In genomic region chr18:24176727-24177416, GRCh38 we compare ENCODE assay signal across 9 cellular contexts. TPM values are rescaled to one million over a fixed set of nuclear protein-coding genes. Genes with fewer than 3 reads are reported as not detected.
A peak's percentile ranks its signal among the peaks of the same experiment; 100 is the strongest.
DNase-seq lines count a peak whose midpoint lies in the region; ATAC-seq, FAIRE-seq and TF ChIP-seq lines count a peak whose summit lies in the region.
"Had no signal": no experiment of that assay in that cellular context is flagged by ENCODE, and none has a peak within 500 bp of the region (broad histone marks: within the 10 kb centered on the region; RNA-seq: fewer than 3 reads in every experiment).

No MANE protein-coding gene starts in this region.

- CTCF ChIA-PET in HepG2 (lab: Yijun Ruan, JAX; ENCODE audit: low intra/inter-chr PET ratio, low total read pairs): interaction anchor here (1.7 kb wide), 1 partner anchor 312 kb away, joined by 10 read pairs; no protein-coding TSS in a partner anchor

- ATAC-seq in GM21717 (IDR thresholded peaks at IDR 0.05; ENCODE audit: unreplicated experiment) (peak; percentile 82), HepG2 (peak; percentile 78)

- no peak for TF ChIP-seq POLR2A in HepG2 (IDR thresholded peaks at IDR 0.05; ENCODE audit: insufficient read depth in 1 of 2, low read depth in 2 of 2, low read length in 2 of 2)

- no peaks in the 10 kb centered on the region for H4K20me1 ChIP-seq in HepG2 (ENCODE audit: insufficient read depth, low read length)

- peak; percentile 14 for DNase-seq in NCI-H2196 (lab: John Stamatoyannopoulos, UW; ENCODE audit: unreplicated experiment)
- DNase-seq in NCI-H2196 treated with DMSO at 0.1 percent for 48 hours (lab: John Stamatoyannopoulos, UW; ENCODE audit: unreplicated experiment): no peak
- DNase-seq in SW480 (ENCODE audit: low spot score): peak; percentile 28
- peak; percentile 69 to 70 for DNase-seq in cardiac fibroblast (ENCODE audit: low read depth in 2 of 2)
- DNase-seq in HepG2 (ENCODE audit: low spot score): peak; percentile 37
- peak; percentile 19 for DNase-seq in stimulated activated CD8-positive, alpha-beta memory T cell treated with anti-CD3 and anti-CD28 coated beads, Interleukin-4, amount 100 ng/mL, for 24 hours (ENCODE audit: low read depth)
- DNase-seq: natural killer cell had no signal

- TF ChIP-seq RAD21 in Ishikawa (IDR thresholded peaks at IDR 0.05; ENCODE audit: low read depth) (peak; percentile 70), HepG2 (CRISPR knock-in tag; IDR thresholded peaks at IDR 0.05) (peak; percentile 30; the same call in 1 of the 2 replicates)

- H3K4me1 ChIP-seq in HepG2 (ENCODE audit: insufficient read depth, low read length): no peaks in the 10 kb centered on the region

- 52% methylated on average over 7 of the region's 7 CpGs for WGBS in HepG2 (ENCODE audit: low lambda C conversion rate)

- in situ Hi-C loops in HepG2 (cut with HindIII; ENCODE audit: extremely low pct_ligation_motif_present, low pct_unique_long_range_greater_than_20kb): loop anchor here (5.0 kb wide), 1 partner anchor 310 kb away; no protein-coding TSS in a partner anchor

- no peak overlapping the region for H3K4me3 ChIP-seq in cardiac fibroblast (replicated peaks in 1 of 2; ENCODE audit: low read depth in 2 of 2, low read length in 2 of 2)
- H3K4me3 ChIP-seq in HepG2 (replicated peaks in 1 of 3; ENCODE audit: insufficient read depth in 1 of 3, low read depth in 2 of 3, low read length in 3 of 3): no peak overlapping the region

- no peak overlapping the region for H3K4me2 ChIP-seq in HepG2 (ENCODE audit: low read depth, low read length)

- H3K9ac ChIP-seq in HepG2 (ENCODE audit: insufficient read depth, low read depth, low read length): no peak overlapping the region

- intact Hi-C loops in HepG2 (cut with micrococcal nuclease; ENCODE audit: unreplicated experiment): loop anchor here (2.0 to 10.0 kb wide), 3 partner anchors 98 to 312 kb away; no protein-coding TSS in a partner anchor

- POLR2A ChIA-PET in HepG2 (lab: Yijun Ruan, JAX): no interaction called here

- H3K27me3 ChIP-seq in HepG2 (ENCODE audit: control insufficient read depth in 1 of 2, insufficient read depth in 2 of 2, low read length in 2 of 2): peaks cover 1 to 4% of the 10 kb centered on the region in 2 experiments; a peak in 2 of 5 replicates

- H3K9me3 ChIP-seq in HepG2 (ENCODE audit: low read length): no peaks in the 10 kb centered on the region

- no peaks in the 10 kb centered on the region for H3K79me2 ChIP-seq in HepG2 (ENCODE audit: insufficient read depth, low read length)

- TF ChIP-seq CTCF in cardiac fibroblast (IDR thresholded peaks at IDR 0.05; ENCODE audit: low read depth, low read length) (peak; percentile 91), HepG2 (CRISPR knock-in tag; IDR thresholded peaks at IDR 0.05) (peak; percentile 70)

- no TSS peak for BruUV-seq in HepG2 (replicated peaks; lab: Mats Ljungman, UMichigan)

- no peak for TF ChIP-seq EP300 in Ishikawa (IDR thresholded peaks at IDR 0.05; ENCODE audit: borderline replicate concordance)
- TF ChIP-seq EP300 in HepG2 (IDR thresholded peaks at IDR 0.05; ENCODE audit: low read depth in 2 of 2, low read length in 2 of 2): no peak
- TF ChIP-seq EP300 in HepG2 (CRISPR knock-in tag; IDR thresholded peaks at IDR 0.05; ENCODE audit: borderline replicate concordance): no peak

- H2AFZ ChIP-seq in HepG2 (ENCODE audit: low read length): no peak overlapping the region

- no peak for FAIRE-seq in HepG2 (lab: Jason Lieb, UNC)

- H3K36me3 ChIP-seq in HepG2 (replicated peaks in 1 of 2; ENCODE audit: control insufficient read depth in 1 of 2, insufficient read depth in 2 of 2, low read length in 2 of 2): no peaks in the 10 kb centered on the region

- no peak overlapping the region for H3K27ac ChIP-seq in HepG2 (ENCODE audit: extremely low read length, insufficient read depth, low read length)

TF ChIP-seq in Ishikawa, 13 proteins besides CTCF, POLR2A, EP300 and RAD21 (continues in another document):
- TF ChIP-seq, protein P1, sequence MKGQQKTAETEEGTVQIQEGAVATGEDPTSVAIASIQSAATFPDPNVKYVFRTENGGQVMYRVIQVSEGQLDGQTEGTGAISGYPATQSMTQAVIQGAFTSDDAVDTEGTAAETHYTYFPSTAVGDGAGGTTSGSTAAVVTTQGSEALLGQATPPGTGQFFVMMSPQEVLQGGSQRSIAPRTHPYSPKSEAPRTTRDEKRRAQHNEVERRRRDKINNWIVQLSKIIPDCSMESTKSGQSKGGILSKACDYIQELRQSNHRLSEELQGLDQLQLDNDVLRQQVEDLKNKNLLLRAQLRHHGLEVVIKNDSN (IDR thresholded peaks at IDR 0.05): no peak
- no peak for TF ChIP-seq CREB1 (IDR thresholded peaks at IDR 0.05; ENCODE audit: low read depth)
- TF ChIP-seq CEBPB (IDR thresholded peaks at IDR 0.05): no peak

TF ChIP-seq in HepG2, 621 proteins besides CTCF, POLR2A, EP300 and RAD21 (continues in another document):
- TF ChIP-seq RERE (CRISPR knock-in tag; IDR thresholded peaks at IDR 0.05; ENCODE audit: low read depth) (no peak), SMC3 (IDR thresholded peaks at IDR 0.05; ENCODE audit: low read length) (peak; percentile 70), ETV6 (CRISPR knock-in tag; conservative IDR thresholded peaks at IDR 0.05) (no peak)

RNA-seq across cellular contexts. Expression of gene CABYR, which starts 38.0 kb away (rescaled TPM):
- total RNA-seq in HepG2 (2016; rRNA removed; fragmentation: Illumina TruSeq; extraction: Trizol): 0.38 and 0.71 TPM in 2 replicates
- total RNA-seq in HepG2 (2016; cell fraction: cytosol; rRNA removed; fragmentation: Illumina TruSeq; extraction: Trizol; ENCODE audit: low read depth): 0.53 TPM in 1 of 2 replicates, not detected in the other
- 0.37 and 0.48 TPM in 2 replicates for total RNA-seq in HepG2 (2016; cell fraction: insoluble cytoplasmic fraction; rRNA removed; fragmentation: Illumina TruSeq; extraction: Trizol)
- total RNA-seq in HepG2 (2016; cell fraction: membrane; rRNA removed; fragmentation: Illumina TruSeq; extraction: Trizol): 0.34 and 0.52 TPM in 2 replicates
- total RNA-seq in HepG2 (2016; cell fraction: nucleus; rRNA removed; fragmentation: Illumina TruSeq; extraction: Trizol): 0.38 and 1.4 TPM in 2 replicates
- polyA plus RNA-seq in HepG2 (2011; rRNA removed): 0.78 and 0.88 TPM in 2 replicates
- 0.40 and 0.46 TPM in 2 replicates for polyA plus RNA-seq in HepG2 (2011; cell fraction: cytosol; rRNA removed)
- 0.96 and 1.2 TPM in 2 replicates for polyA plus RNA-seq in HepG2 (2011; cell fraction: nucleus; rRNA removed)
- polyA plus RNA-seq in HepG2 (2012): 0.42 and 0.49 TPM in 2 replicates
- polyA plus RNA-seq in HepG2 (2016; cell fraction: cytosol; fragmentation: Illumina TruSeq; extraction: Trizol; ENCODE audit: low read depth): 0.16 and 0.26 TPM in 2 replicates
- polyA plus RNA-seq in HepG2 (2016; cell fraction: insoluble cytoplasmic fraction; fragmentation: Illumina TruSeq; extraction: Trizol; ENCODE audit: low read depth): 0.57 and 0.64 TPM in 2 replicates
- 0.26 TPM in 1 of 2 replicates, not detected in the other for polyA plus RNA-seq in HepG2 (2016; cell fraction: membrane; fragmentation: Illumina TruSeq; extraction: Trizol; ENCODE audit: low read depth)
- 1.1 and 2.6 TPM in 2 replicates for polyA plus RNA-seq in HepG2 (2016; cell fraction: nucleus; fragmentation: Illumina TruSeq; extraction: Trizol; ENCODE audit: insufficient read depth, low read depth)
- 3.9 TPM in 1 of 2 replicates, not detected in the other for polyA minus RNA-seq in HepG2 (2011; rRNA and poly(A)+ RNA removed; ENCODE audit: low replicate concordance)
- polyA minus RNA-seq in HepG2 (2011; cell fraction: cytosol; rRNA and poly(A)+ RNA removed): not detected in 2 replicates
- polyA minus RNA-seq in HepG2 (2011; cell fraction: nucleus; rRNA and poly(A)+ RNA removed): 1.0 and 1.5 TPM in 2 replicates
